In the genomic region with DNA sequence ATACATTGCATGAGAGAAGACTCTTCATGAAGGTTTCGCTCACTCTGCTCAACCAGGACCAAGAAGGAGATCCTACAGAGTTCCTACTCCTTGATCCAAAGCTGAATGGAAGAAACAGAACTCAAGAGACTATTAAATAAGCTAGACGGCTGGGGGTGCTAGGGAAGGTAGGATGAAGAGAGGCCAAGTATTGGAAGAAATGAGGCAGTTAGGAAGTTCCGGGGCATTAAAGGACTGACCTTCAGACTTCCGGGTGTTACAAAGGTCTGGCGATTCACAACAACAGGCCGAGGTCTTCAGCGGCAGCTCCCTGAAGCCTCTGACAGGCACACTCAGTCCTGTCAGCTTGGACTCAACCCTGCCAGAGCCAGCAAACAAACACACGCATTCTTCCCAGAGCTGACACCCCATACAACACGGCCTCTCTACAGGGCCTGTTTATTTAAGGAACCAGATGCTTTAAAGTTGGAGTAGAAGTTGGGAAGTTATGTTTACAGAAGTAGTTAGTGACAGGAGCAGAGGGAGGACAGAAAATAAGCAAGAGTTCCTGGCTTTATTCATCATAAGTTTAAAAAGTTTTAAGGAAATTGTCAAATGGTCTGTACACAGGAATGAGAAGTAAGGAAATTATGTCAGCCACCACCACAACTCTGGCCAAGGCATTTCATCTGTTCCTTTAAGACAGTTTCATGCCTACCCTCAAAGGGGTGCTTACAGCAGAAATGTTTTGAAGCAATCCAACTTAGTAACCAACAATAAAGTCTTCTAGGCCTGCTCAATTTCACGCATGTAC, we compare ENCODE assay signal across 8 cellular contexts. TPM values are rescaled to one million over a fixed set of nuclear protein-coding genes. Genes with fewer than 3 reads are reported as not detected.
DNase-seq lines count a peak whose midpoint lies in the region; ATAC-seq and TF ChIP-seq lines count a peak whose summit lies in the region.

No MANE protein-coding gene starts in this region.

- no peak for ATAC-seq in GM18858 (IDR thresholded peaks at IDR 0.05; ENCODE audit: unreplicated experiment)

- no peaks in the 10 kb centered on the region for H3K9me3 ChIP-seq in CD4-positive, alpha-beta memory T cell (ENCODE audit: control insufficient read depth in 1 of 2, low read length in 2 of 2)

- H3K4me1 Mint-ChIP-seq in CD4-positive, alpha-beta memory T cell = peaks cover 3 to 9% (median 6%) of the 10 kb centered on the region in 4 donors

- H3K36me3 ChIP-seq in CD4-positive, alpha-beta memory T cell (ENCODE audit: insufficient read depth, low read length) = no peaks in the 10 kb centered on the region

- intact Hi-C loops in CD4-positive, alpha-beta memory T cell (cut with micrococcal nuclease) = no loop called here

- peaks cover 35% of the 10 kb centered on the region for H3K27me3 ChIP-seq in CD4-positive, alpha-beta memory T cell (ENCODE audit: insufficient read depth, low read length)

- no peak overlapping the region for H3K27ac ChIP-seq in CD4-positive, alpha-beta memory T cell (ENCODE audit: low read depth, low read length)
- H3K27ac ChIP-seq in RWPE1 = no peak overlapping the region

- CTCF ChIA-PET in CD4-positive, alpha-beta memory T cell (lab: Charles Lee; ENCODE audit: partially characterized antibody) = no interaction called here
- CTCF ChIA-PET in RWPE1 (lab: Yijun Ruan, JAX) = interaction anchor here (0.6 kb wide), 1 partner anchor 185 kb away, joined by 3 read pairs; no protein-coding TSS in a partner anchor

- no peak overlapping the region for H3K4me3 ChIP-seq in CD4-positive, alpha-beta memory T cell (ENCODE audit: low read length in 2 of 2)

- DNase-seq in DMS53 treated with DMSO at 0.1 percent for 48 hours (lab: John Stamatoyannopoulos, UW; ENCODE audit: unreplicated experiment) (peak; percentile 20), SW480 (ENCODE audit: low spot score) (peak; percentile 51), glomerular visceral epithelial cell (ENCODE audit: extremely low spot score) (peak; percentile 40), putamen (ENCODE audit: low spot score) (peak; percentile 88), RWPE1 (ENCODE audit: low spot score) (no peak)
- DNase-seq in CD4-positive, alpha-beta memory T cell = no peak
- no peak for DNase-seq in activated naive CD4-positive, alpha-beta T cell (lab: John Stamatoyannopoulos, UW)

- TF ChIP-seq CTCF in RWPE1 (conservative IDR thresholded peaks at IDR 0.05; ENCODE audit: low read depth) = no peak

- H3K27ac Mint-ChIP-seq in CD4-positive, alpha-beta memory T cell = no peak overlapping the region

- POLR2A ChIA-PET in CD4-positive, alpha-beta memory T cell (lab: Charles Lee; ENCODE audit: partially characterized antibody) = no interaction called here
- POLR2A ChIA-PET in RWPE1 (lab: Yijun Ruan, JAX; ENCODE audit: low non-redundant PET) = no interaction called here

- H3K27me3 Mint-ChIP-seq in CD4-positive, alpha-beta memory T cell = peaks cover 40 to 60% of the 10 kb centered on the region in 2 donors

- H3K4me1 ChIP-seq in CD4-positive, alpha-beta memory T cell (ENCODE audit: insufficient read depth, low read length) = peaks cover 8% of the 10 kb centered on the region

- H3K9me3 Mint-ChIP-seq in CD4-positive, alpha-beta memory T cell = no peaks in the 10 kb centered on the region

- no peaks in the 10 kb centered on the region for H3K36me3 Mint-ChIP-seq in CD4-positive, alpha-beta memory T cell

- no peak overlapping the region for H3K4me3 Mint-ChIP-seq in CD4-positive, alpha-beta memory T cell

RNA-seq across cellular contexts. Expression of a gene that starts 4.7 kb away (rescaled TPM):
- total RNA-seq in CD4-positive, alpha-beta memory T cell = under 1 TPM; 0.69 to 0.93 TPM
- not detected for polyA plus RNA-seq in CD4-positive, alpha-beta memory T cell

RNA-seq across cellular contexts. Expression of a gene that starts 33.3 kb away (rescaled TPM):
- 10 to 100 TPM; 87.7 to 90.2 TPM for total RNA-seq in CD4-positive, alpha-beta memory T cell
- polyA plus RNA-seq in CD4-positive, alpha-beta memory T cell = 100 to 1,000 TPM in 1 of 2 donors, 10 to 100 TPM in 1; 96.7 to 122 TPM

Comparison
In these comparisons a context has a peak if more than half of its experiments do, and no peak if none do; other contexts are left out.
1. DNase-seq: peak in DMS53 treated with DMSO at 0.1 percent for 48 hours (single experiment), SW480 (single experiment), glomerular visceral epithelial cell (single experiment) and putamen (single experiment); none in CD4-positive, alpha-beta memory T cell (0 of 5), activated naive CD4-positive, alpha-beta T cell (0 of 4) and RWPE1 (single experiment).